16 cellular contexts compared by ENCODE assay signal in genomic region chr5:113075019-113075418, GRCh38.
DNase-seq lines count a peak whose midpoint lies in the region; ATAC-seq and TF ChIP-seq lines count a peak whose summit lies in the region.
"Had no signal": no experiment of that assay in that cellular context is flagged by ENCODE, and none has a peak within 500 bp of the region (broad histone marks: within the 10 kb centered on the region; RNA-seq: fewer than 3 reads in every experiment).

No MANE protein-coding gene starts in this region.

- H3K79me1 ChIP-seq in H9 (ENCODE audit: insufficient read depth, low read depth, low read length, poor library complexity, severe bottlenecking): no peaks in the 10 kb centered on the region
- H3K79me1 ChIP-seq in neuronal stem cell (ENCODE audit: low read depth, low read length): no peaks in the 10 kb centered on the region

- H2AFZ ChIP-seq in H9 (ENCODE audit: low read length) (no peak overlapping the region), neuronal stem cell (ENCODE audit: low read length) (no peak overlapping the region)
- H2AFZ ChIP-seq: GM23248 had no signal

- no peak overlapping the region for H3K4me3 ChIP-seq in coronary artery
- H3K4me3 ChIP-seq in neuronal stem cell (ENCODE audit: low read length in 2 of 2): no peak overlapping the region
- H3K4me3 ChIP-seq: GM23248 had no signal

- H3K23ac ChIP-seq in H9 (ENCODE audit: insufficient read length, low read depth, low read length) (no peak overlapping the region), neuronal stem cell (ENCODE audit: low read depth, low read length, poor library complexity) (no peak overlapping the region)

- H3K18ac ChIP-seq in H9 (ENCODE audit: insufficient read length, low read depth, low read length): no peak overlapping the region
- H3K18ac ChIP-seq in neuronal stem cell (ENCODE audit: low read length): peak overlapping the region; percentile 17

- H4K91ac ChIP-seq in H9 (ENCODE audit: insufficient read length, low read depth, low read length) (no peak overlapping the region), neuronal stem cell (ENCODE audit: low read depth, low read length, poor library complexity) (no peak overlapping the region)

- H3K79me2 ChIP-seq in H9 (ENCODE audit: insufficient read depth, low read length): no peaks in the 10 kb centered on the region

- no peak overlapping the region for H2BK20ac ChIP-seq in H9 (ENCODE audit: low read depth, low read length, poor library complexity, severe bottlenecking)

- no peak overlapping the region for H4K5ac ChIP-seq in H9 (ENCODE audit: insufficient read length, low read depth, low read length)

- no peak overlapping the region for H3T11ph ChIP-seq in H9 (ENCODE audit: low read length)

- H3K4me1 Mint-ChIP-seq in H9: peaks cover 29 to 35% of the 10 kb centered on the region in 2 experiments

- H2AK5ac ChIP-seq in H9 (ENCODE audit: insufficient read length, low read length) (no peak overlapping the region), neuronal stem cell (ENCODE audit: low read depth, low read length) (no peak overlapping the region)

- TF ChIP-seq CTCF in H9 (conservative IDR thresholded peaks at IDR 0.05): no peak
- TF ChIP-seq CTCF in coronary artery (IDR thresholded peaks at IDR 0.05): no peak

- WGBS in H9 (ENCODE audit: extremely low coverage, insufficient read length, low lambda C conversion rate): no CpG with 5 or more reads among the region's 21 CpGs
- WGBS in neuronal stem cell (ENCODE audit: extremely low coverage in 2 of 2, insufficient read length in 2 of 2, insufficient replicate concordance in 1 of 2), 2 donors: no CpG with 5 or more reads among the region's 21 CpGs

- peaks cover 7 to 22% of the 10 kb centered on the region in 2 experiments for H3K9me3 Mint-ChIP-seq in H9

- no peak overlapping the region for H4K8ac ChIP-seq in H9 (replicated peaks; ENCODE audit: insufficient read length, low read depth, low read length)
- H4K8ac ChIP-seq in neuronal stem cell (ENCODE audit: low read depth, low read length): no peak overlapping the region

- H3K4me2 ChIP-seq in H9 (ENCODE audit: insufficient read depth, insufficient read length, low read length) (no peak overlapping the region), neuronal stem cell (ENCODE audit: insufficient read depth, low read length, poor library complexity, severe bottlenecking) (no peak overlapping the region)

- H3K4me1 ChIP-seq in H9 (ENCODE audit: insufficient read depth, low read length) (peaks cover 6% of the 10 kb centered on the region; the same call in 1 of the 2 replicates), neuronal stem cell (ENCODE audit: control insufficient read depth in 2 of 2, insufficient read depth in 1 of 2, low read depth in 1 of 2, low read length in 2 of 2) (no peaks in the 10 kb centered on the region)

- H3K27ac ChIP-seq in H9 (ENCODE audit: insufficient read length, low read depth, low read length) (no peak overlapping the region), coronary artery (no peak overlapping the region), neuronal stem cell (replicated peaks; ENCODE audit: low read length) (no peak overlapping the region)
- H3K27ac ChIP-seq: GM23248 had no signal

- H2BK5ac ChIP-seq in H9 (ENCODE audit: insufficient read length, low read length) (no peak overlapping the region), neuronal stem cell (ENCODE audit: low read length) (peak overlapping the region; percentile 39)

- H2BK120ac ChIP-seq in H9 (ENCODE audit: low read depth, low read length, poor library complexity, severe bottlenecking): no peak overlapping the region
- H2BK120ac ChIP-seq in neuronal stem cell (ENCODE audit: low read depth, low read length): no peak overlapping the region

- H4K20me1 ChIP-seq in H9 (ENCODE audit: control insufficient read depth, insufficient read depth, insufficient read length): no peaks in the 10 kb centered on the region

- no peak overlapping the region for H3K27ac Mint-ChIP-seq in H9
- H3K27ac Mint-ChIP-seq: CD4-positive, alpha-beta memory T cell had no signal

- no peaks in the 10 kb centered on the region for H3K36me3 ChIP-seq in neuronal stem cell (replicated peaks in 1 of 2; ENCODE audit: control insufficient read depth in 2 of 2, insufficient read depth in 2 of 2, low read length in 2 of 2)

- peaks cover 20 to 56% (median 42%) of the 10 kb centered on the region in 3 experiments for H3K36me3 Mint-ChIP-seq in H9 (ENCODE audit: insufficient read depth in 1 of 3, low read depth in 3 of 3)

- ATAC-seq in HG03571 (IDR thresholded peaks at IDR 0.05; ENCODE audit: unreplicated experiment) (no peak), GM21717 (IDR thresholded peaks at IDR 0.05; ENCODE audit: unreplicated experiment) (no peak)
- ATAC-seq: HCT116 had no signal

- H3K27me3 ChIP-seq in H9 (ENCODE audit: insufficient read depth, low read length) (no peaks in the 10 kb centered on the region), neuronal stem cell (ENCODE audit: control insufficient read depth in 3 of 3, insufficient read depth in 3 of 3, low read depth in 1 of 3, low read length in 3 of 3) (no peaks in the 10 kb centered on the region)

- H3K27me3 Mint-ChIP-seq in H9 (ENCODE audit: low read depth): peaks cover 56% of the 10 kb centered on the region
- H3K27me3 Mint-ChIP-seq: CD4-positive, alpha-beta memory T cell had no signal

- H3K9ac ChIP-seq in H9 (ENCODE audit: extremely low read depth, insufficient read length, low read length) (no peak overlapping the region), neuronal stem cell (ENCODE audit: low read depth, low read length, poor library complexity) (no peak overlapping the region)
- H3K9ac ChIP-seq: GM23248 had no signal

- H3K9me3 ChIP-seq in H9 (ENCODE audit: control insufficient read depth, low read depth, low read length) (no peaks in the 10 kb centered on the region), neuronal stem cell (replicated peaks in 1 of 2; ENCODE audit: control insufficient read depth in 2 of 2, insufficient read depth in 1 of 2, low read depth in 1 of 2, low read length in 2 of 2) (peaks cover 0 to 3% of the 10 kb centered on the region in 2 donors)

- H3K14ac ChIP-seq in H9 (ENCODE audit: insufficient read depth, low read length) (no peak overlapping the region), neuronal stem cell (ENCODE audit: low read length) (peak overlapping the region; percentile 8)

- no peak overlapping the region for H3K4me3 Mint-ChIP-seq in H9
- H3K4me3 Mint-ChIP-seq: CD4-positive, alpha-beta memory T cell had no signal

- H3K56ac ChIP-seq in H9 (ENCODE audit: insufficient read length, low read depth, low read length): no peak overlapping the region

- no peak overlapping the region for H2BK12ac ChIP-seq in H9 (ENCODE audit: insufficient read length, low read depth, low read length)
- H2BK12ac ChIP-seq in neuronal stem cell (ENCODE audit: low read length): no peak overlapping the region

- DNase-seq in H9: peak; percentile 20
- peak; percentile 19 for DNase-seq in coronary artery (ENCODE audit: low spot score)
- no peak for DNase-seq in neuronal stem cell (ENCODE audit: low spot score)
- peak; percentile 37 for DNase-seq in ureter (ENCODE audit: low spot score)
- DNase-seq: C1 segment of cervical spinal cord; Calu3; CD4-positive, alpha-beta memory T cell; COR-L47; DMS53; DMS79 treated with DMSO at 0.1 percent for 48 hours; GF-D8; GM23248; H7 had no signal

- no peak overlapping the region for H3K4ac ChIP-seq in H9 (ENCODE audit: low read depth, low read length)
- no peak overlapping the region for H3K4ac ChIP-seq in neuronal stem cell (ENCODE audit: low read length)

- H2BK15ac ChIP-seq in H9 (ENCODE audit: low read depth, low read length): no peak overlapping the region
- no peak overlapping the region for H2BK15ac ChIP-seq in neuronal stem cell (ENCODE audit: low read length)

- no peaks in the 10 kb centered on the region for H3K23me2 ChIP-seq in H9 (ENCODE audit: insufficient read length, low read depth, low read length, poor library complexity, severe bottlenecking)
